Comparison of ENCODE assay signal across 8 cellular contexts in the genomic region with DNA sequence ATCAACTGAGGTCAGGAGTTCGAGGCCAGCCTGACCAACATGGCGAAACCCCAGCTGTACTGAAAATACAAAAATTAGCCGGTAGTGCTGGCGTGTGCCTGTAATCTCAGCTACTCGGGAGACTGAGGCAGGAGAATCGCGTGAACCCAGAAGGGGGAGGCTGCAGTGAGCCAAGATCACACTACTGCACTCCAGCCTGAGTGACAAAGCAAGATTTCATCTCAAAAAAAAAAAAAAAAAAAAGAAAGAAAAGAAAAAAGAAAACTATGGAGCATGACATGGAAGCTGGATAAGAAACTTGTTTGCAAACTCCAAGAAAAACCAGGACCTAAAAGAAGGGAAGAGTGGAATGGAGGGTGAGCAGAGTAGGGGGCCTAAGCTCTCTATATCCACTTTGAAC.
DNase-seq lines count a peak whose midpoint lies in the region; ATAC-seq and TF ChIP-seq lines count a peak whose summit lies in the region.

No MANE protein-coding gene starts in this region.

- peak overlapping the region; percentile 95 for H3K27ac ChIP-seq in effector memory CD4-positive, alpha-beta T cell (ENCODE audit: insufficient read depth, low read length, poor library complexity, severe bottlenecking)

- no peaks in the 10 kb centered on the region for H3K9me3 ChIP-seq in effector memory CD4-positive, alpha-beta T cell (ENCODE audit: control insufficient read depth, low read length)
- no peaks in the 10 kb centered on the region for H3K9me3 ChIP-seq in neuron (ENCODE audit: low read length)

- peaks cover 12% of the 10 kb centered on the region for H3K4me1 ChIP-seq in effector memory CD4-positive, alpha-beta T cell (ENCODE audit: control insufficient read depth, insufficient read depth, low read length, poor library complexity, severe bottlenecking)
- H3K4me1 ChIP-seq in neuron (ENCODE audit: insufficient read depth, low read length) = peaks cover 21% of the 10 kb centered on the region

- ATAC-seq in stimulated activated naive CD8-positive, alpha-beta T cell treated with anti-CD3 and anti-CD28 coated beads, Interleukin-15, amount 100 ng/mL, for 72 hours = no peak
- ATAC-seq in stimulated activated naive CD8-positive, alpha-beta T cell treated with anti-CD3 and anti-CD28 coated beads, Interleukin-15, Interleukin-2, amounts not matched to agents 100 U/mL and 50 U/mL, for 24 hours = no peak
- no peak for ATAC-seq in GM21367 (IDR thresholded peaks at IDR 0.05; ENCODE audit: unreplicated experiment)

- H3K27me3 Mint-ChIP-seq in stimulated activated naive CD8-positive, alpha-beta T cell treated with anti-CD3 and anti-CD28 coated beads, Interleukin-15, amount 100 ng/mL, for 72 hours = no peaks in the 10 kb centered on the region

- H3K4me3 ChIP-seq in effector memory CD4-positive, alpha-beta T cell (ENCODE audit: insufficient read depth, low read depth, low read length, poor library complexity, severe bottlenecking) = no peak overlapping the region
- peak overlapping the region; percentile 82 for H3K4me3 ChIP-seq in neuron (ENCODE audit: low read length)

- H3K4me3 Mint-ChIP-seq in stimulated activated naive CD8-positive, alpha-beta T cell treated with anti-CD3 and anti-CD28 coated beads, Interleukin-15, amount 100 ng/mL, for 72 hours = peak overlapping the region; percentile 15 to 20

- no peak overlapping the region for H3K27ac Mint-ChIP-seq in stimulated activated naive CD8-positive, alpha-beta T cell treated with anti-CD3 and anti-CD28 coated beads, Interleukin-15, amount 100 ng/mL, for 72 hours

- no peaks in the 10 kb centered on the region for H3K27me3 ChIP-seq in effector memory CD4-positive, alpha-beta T cell (replicated peaks; ENCODE audit: control insufficient read depth, insufficient read depth, low read length, poor library complexity, severe bottlenecking)
- H3K27me3 ChIP-seq in neuron (ENCODE audit: insufficient read depth, low read length) = no peaks in the 10 kb centered on the region

- H3K9me3 Mint-ChIP-seq in stimulated activated naive CD8-positive, alpha-beta T cell treated with anti-CD3 and anti-CD28 coated beads, Interleukin-15, amount 100 ng/mL, for 72 hours = no peaks in the 10 kb centered on the region

- TF ChIP-seq CTCF in GM20000 (IDR thresholded peaks at IDR 0.05; ENCODE audit: extremely low read depth, missing control alignments) = no peak

- DNase-seq in stimulated activated naive CD8-positive, alpha-beta T cell treated with anti-CD3 and anti-CD28 coated beads, Interleukin-15, amount 100 ng/mL, for 72 hours = no peak
- DNase-seq in stimulated activated naive CD8-positive, alpha-beta T cell treated with anti-CD3 and anti-CD28 coated beads, Interleukin-15, Interleukin-2, amounts not matched to agents 100 U/mL and 50 U/mL, for 24 hours = no peak
- DNase-seq in effector memory CD4-positive, alpha-beta T cell = no peak
- no peak for DNase-seq in activated CD4-positive, alpha-beta T cell treated with anti-CD3 and anti-CD28 coated beads for 4 hours
- DNase-seq in SHP77 treated with DMSO at 0.1 percent for 48 hours (lab: John Stamatoyannopoulos, UW) = no peak
- DNase-seq in GM20000 (ENCODE audit: low spot score) = no peak

- H3K36me3 ChIP-seq in effector memory CD4-positive, alpha-beta T cell (ENCODE audit: control insufficient read depth, insufficient read depth, low read length) = no peaks in the 10 kb centered on the region
- H3K36me3 ChIP-seq in neuron (ENCODE audit: insufficient read depth, low read length) = no peaks in the 10 kb centered on the region

- H2AFZ ChIP-seq in neuron (ENCODE audit: low read depth, low read length) = peak overlapping the region; percentile 64

- peaks cover 43% of the 10 kb centered on the region for H3K4me1 Mint-ChIP-seq in stimulated activated naive CD8-positive, alpha-beta T cell treated with anti-CD3 and anti-CD28 coated beads, Interleukin-15, amount 100 ng/mL, for 72 hours
